In genomic region chrX:133513116-133513515, GRCh38 we compare ENCODE assay signal across 26 cellular contexts.
"Had no signal": no experiment of that assay in that cellular context is flagged by ENCODE, and none has a peak within 500 bp of the region (broad histone marks: within the 10 kb centered on the region; RNA-seq: fewer than 3 reads in every experiment).

No MANE protein-coding gene starts in this region.

- H3K4me3 Mint-ChIP-seq: activated CD8-positive, alpha-beta T cell treated with anti-CD3 and anti-CD28 coated beads, Interleukin-2, amount 10 ng/mL, durations not matched to agents 7 days and 5 days; activated naive CD4-positive, alpha-beta T cell treated with anti-CD3 and anti-CD28 coated beads, Interleukin-2, amount 50 U/mL, for 24 hours; activated T-helper 1 cell treated with anti-CD3 and anti-CD28 coated beads, Interleukin-12 subunit alpha, Interleukin-12 subunit beta, Interleukin-2, Interleukin-4 antibody, amounts not matched to agents 30 ng/mL and 10 ng/mL and 1 ng/mL, durations not matched to agents 14 hours and 24 hours and 36 hours had no signal

- H3K27ac Mint-ChIP-seq: activated CD8-positive, alpha-beta T cell treated with anti-CD3 and anti-CD28 coated beads, Interleukin-2, amount 10 ng/mL, durations not matched to agents 7 days and 5 days; activated naive CD4-positive, alpha-beta T cell treated with anti-CD3 and anti-CD28 coated beads, Interleukin-2, amount 50 U/mL, for 24 hours; activated T-helper 1 cell treated with anti-CD3 and anti-CD28 coated beads, Interleukin-12 subunit alpha, Interleukin-12 subunit beta, Interleukin-2, Interleukin-4 antibody, amounts not matched to agents 30 ng/mL and 10 ng/mL and 1 ng/mL, durations not matched to agents 14 hours and 24 hours and 36 hours had no signal

- H3K9me3 Mint-ChIP-seq: activated naive CD4-positive, alpha-beta T cell treated with anti-CD3 and anti-CD28 coated beads, Interleukin-2, amount 50 U/mL, for 24 hours; activated T-helper 1 cell treated with anti-CD3 and anti-CD28 coated beads, Interleukin-12 subunit alpha, Interleukin-12 subunit beta, Interleukin-2, Interleukin-4 antibody, amounts not matched to agents 30 ng/mL and 10 ng/mL and 1 ng/mL, durations not matched to agents 14 hours and 24 hours and 36 hours had no signal

- H3K27me3 ChIP-seq: body of pancreas had no signal

- H3K4me2 ChIP-seq: SK-N-SH had no signal

- H3K9ac ChIP-seq: SK-N-SH had no signal

- ATAC-seq: activated CD4-positive, CD25-positive, alpha-beta regulatory T cell treated with anti-CD3 and anti-CD28 coated beads, Interleukin-2, amount 50 U/mL, for 24 hours; activated CD8-positive, alpha-beta T cell treated with anti-CD3 and anti-CD28 coated beads, Interleukin-2, amount 10 ng/mL, durations not matched to agents 7 days and 5 days; body of pancreas; Right ventricle myocardium inferior had no signal

- H3K4me3 ChIP-seq: body of pancreas had no signal

- H3K9me3 ChIP-seq: body of pancreas, SK-N-SH had no signal

- H3K4me1 Mint-ChIP-seq: activated naive CD4-positive, alpha-beta T cell treated with anti-CD3 and anti-CD28 coated beads, Interleukin-2, amount 50 U/mL, for 24 hours had no signal

- H3K27me3 Mint-ChIP-seq: activated naive CD4-positive, alpha-beta T cell treated with anti-CD3 and anti-CD28 coated beads, Interleukin-2, amount 50 U/mL, for 24 hours had no signal

- H3K4me1 ChIP-seq: body of pancreas had no signal

- H3K36me3 Mint-ChIP-seq: activated naive CD4-positive, alpha-beta T cell treated with anti-CD3 and anti-CD28 coated beads, Interleukin-2, amount 50 U/mL, for 24 hours had no signal

- FAIRE-seq: bronchial epithelial cell had no signal

- DNase-seq: activated CD4-positive, alpha-beta T cell treated with anti-CD3 and anti-CD28 coated beads for 4 hours; activated CD8-positive, alpha-beta memory T cell treated with anti-CD3 and anti-CD28 coated beads, Interleukin-2, amount 50 U/mL, for 48 hours; activated CD8-positive, alpha-beta T cell treated with anti-CD3 and anti-CD28 coated beads, Interleukin-2, amount 10 ng/mL, durations not matched to agents 7 days and 5 days; activated effector memory CD4-positive, alpha-beta T cell treated with Interleukin-2 at 50 U/mL for 16 hours; activated naive CD4-positive, alpha-beta T cell; activated T-cell treated with anti-CD3 and anti-CD28 coated beads, Interleukin-2, amount 50 U/mL, for 1 hour; aorta; body of pancreas; IMR-90; Kasumi-1; KBM-7; NCI-H1105; NCI-H1436; NCI-H1694 treated with DMSO at 0.1 percent for 48 hours; NCI-H2029 treated with DMSO at 0.1 percent for 48 hours; NCI-H510A treated with DMSO at 0.1 percent for 48 hours; NCI-H69; NK-92 treated with Interleukin-12 subunit alpha and Interleukin-12 subunit beta, amount 100 ng/mL, for 24 hours; RPMI8226; SK-N-SH; T-helper 1 cell had no signal

- H3K27ac ChIP-seq: body of pancreas had no signal
